1 cellular context compared by ENCODE assay signal in the genomic region with DNA sequence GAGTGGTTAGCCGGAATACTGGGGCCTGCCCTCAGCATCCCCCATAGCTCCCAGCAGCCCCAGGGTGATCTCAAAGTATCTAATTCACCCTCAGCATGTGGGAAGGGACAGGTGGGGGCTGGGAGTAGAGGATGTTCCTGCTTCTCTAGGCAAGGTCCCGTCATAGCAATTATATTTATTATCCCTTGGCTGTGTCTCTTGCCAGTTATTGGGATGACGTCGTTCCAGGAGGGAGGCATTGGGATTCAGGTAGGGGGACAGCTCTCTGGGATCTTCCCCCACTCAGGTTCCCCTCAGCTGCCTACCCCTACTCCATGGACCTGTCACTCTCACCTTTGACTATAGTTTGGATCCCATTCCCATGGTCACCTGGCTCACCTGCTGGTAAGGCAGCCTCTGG.
TF ChIP-seq lines count a peak whose summit lies in the region.

No MANE protein-coding gene starts in this region.

TF ChIP-seq in HEK293, 187 proteins besides CTCF, POLR2A, EP300 and RAD21 (continued from another document):
- TF ChIP-seq, protein P1, sequence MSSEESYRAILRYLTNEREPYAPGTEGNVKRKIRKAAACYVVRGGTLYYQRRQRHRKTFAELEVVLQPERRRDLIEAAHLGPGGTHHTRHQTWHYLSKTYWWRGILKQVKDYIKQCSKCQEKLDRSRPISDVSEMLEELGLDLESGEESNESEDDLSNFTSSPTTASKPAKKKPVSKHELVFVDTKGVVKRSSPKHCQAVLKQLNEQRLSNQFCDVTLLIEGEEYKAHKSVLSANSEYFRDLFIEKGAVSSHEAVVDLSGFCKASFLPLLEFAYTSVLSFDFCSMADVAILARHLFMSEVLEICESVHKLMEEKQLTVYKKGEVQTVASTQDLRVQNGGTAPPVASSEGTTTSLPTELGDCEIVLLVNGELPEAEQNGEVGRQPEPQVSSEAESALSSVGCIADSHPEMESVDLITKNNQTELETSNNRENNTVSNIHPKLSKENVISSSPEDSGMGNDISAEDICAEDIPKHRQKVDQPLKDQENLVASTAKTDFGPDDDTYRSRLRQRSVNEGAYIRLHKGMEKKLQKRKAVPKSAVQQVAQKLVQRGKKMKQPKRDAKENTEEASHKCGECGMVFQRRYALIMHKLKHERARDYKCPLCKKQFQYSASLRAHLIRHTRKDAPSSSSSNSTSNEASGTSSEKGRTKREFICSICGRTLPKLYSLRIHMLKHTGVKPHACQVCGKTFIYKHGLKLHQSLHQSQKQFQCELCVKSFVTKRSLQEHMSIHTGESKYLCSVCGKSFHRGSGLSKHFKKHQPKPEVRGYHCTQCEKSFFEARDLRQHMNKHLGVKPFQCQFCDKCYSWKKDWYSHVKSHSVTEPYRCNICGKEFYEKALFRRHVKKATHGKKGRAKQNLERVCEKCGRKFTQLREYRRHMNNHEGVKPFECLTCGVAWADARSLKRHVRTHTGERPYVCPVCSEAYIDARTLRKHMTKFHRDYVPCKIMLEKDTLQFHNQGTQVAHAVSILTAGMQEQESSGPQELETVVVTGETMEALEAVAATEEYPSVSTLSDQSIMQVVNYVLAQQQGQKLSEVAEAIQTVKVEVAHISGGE (tag by site-specific recombination; conservative IDR thresholded peaks at IDR 0.05; ENCODE audit: low read depth), result no peak
- TF ChIP-seq, protein P2, sequence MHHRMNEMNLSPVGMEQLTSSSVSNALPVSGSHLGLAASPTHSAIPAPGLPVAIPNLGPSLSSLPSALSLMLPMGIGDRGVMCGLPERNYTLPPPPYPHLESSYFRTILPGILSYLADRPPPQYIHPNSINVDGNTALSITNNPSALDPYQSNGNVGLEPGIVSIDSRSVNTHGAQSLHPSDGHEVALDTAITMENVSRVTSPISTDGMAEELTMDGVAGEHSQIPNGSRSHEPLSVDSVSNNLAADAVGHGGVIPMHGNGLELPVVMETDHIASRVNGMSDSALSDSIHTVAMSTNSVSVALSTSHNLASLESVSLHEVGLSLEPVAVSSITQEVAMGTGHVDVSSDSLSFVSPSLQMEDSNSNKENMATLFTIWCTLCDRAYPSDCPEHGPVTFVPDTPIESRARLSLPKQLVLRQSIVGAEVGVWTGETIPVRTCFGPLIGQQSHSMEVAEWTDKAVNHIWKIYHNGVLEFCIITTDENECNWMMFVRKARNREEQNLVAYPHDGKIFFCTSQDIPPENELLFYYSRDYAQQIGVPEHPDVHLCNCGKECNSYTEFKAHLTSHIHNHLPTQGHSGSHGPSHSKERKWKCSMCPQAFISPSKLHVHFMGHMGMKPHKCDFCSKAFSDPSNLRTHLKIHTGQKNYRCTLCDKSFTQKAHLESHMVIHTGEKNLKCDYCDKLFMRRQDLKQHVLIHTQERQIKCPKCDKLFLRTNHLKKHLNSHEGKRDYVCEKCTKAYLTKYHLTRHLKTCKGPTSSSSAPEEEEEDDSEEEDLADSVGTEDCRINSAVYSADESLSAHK (tag by site-specific recombination; IDR thresholded peaks at IDR 0.05), result no peak
- no peak for TF ChIP-seq ZSCAN23 (tag by site-specific recombination; IDR thresholded peaks at IDR 0.05)
- 0 out of 2 replicates have a peak, but pooled peaks have one; percentile 47 for TF ChIP-seq ZEB2 (tag by site-specific recombination; IDR thresholded peaks at IDR 0.05)
